In the genomic region with DNA sequence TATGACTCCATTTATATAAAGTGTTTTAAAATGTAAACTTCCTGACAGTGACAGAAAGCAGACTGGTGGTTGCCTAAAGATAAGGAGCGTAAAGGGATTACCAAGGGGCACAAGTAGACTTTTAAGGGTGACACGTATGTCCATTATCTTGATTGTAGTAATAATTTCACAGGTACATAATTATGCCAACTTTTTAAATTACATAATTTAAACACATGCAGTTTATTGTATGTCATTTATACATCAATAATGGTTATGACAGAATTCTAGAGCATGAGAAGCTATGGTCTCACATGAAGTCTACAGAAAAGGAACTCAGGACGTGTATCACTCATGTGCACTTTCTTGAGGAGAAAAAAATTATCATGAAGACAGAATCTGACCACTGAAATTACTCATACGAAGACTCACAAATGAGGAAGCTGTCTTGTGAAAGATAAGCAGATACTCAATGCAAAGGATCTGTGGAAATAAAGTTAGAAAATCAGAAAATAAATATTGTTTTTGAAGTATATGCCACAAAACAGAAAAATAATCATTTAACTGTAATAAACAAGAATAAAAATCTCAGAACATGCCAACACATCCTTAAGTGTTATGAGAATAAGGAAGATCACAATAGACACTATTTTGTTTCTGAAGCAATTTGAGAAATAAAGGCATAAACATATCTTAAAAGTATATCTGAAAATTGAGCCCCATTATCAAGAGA, we compare ENCODE assay signal across 1 cellular context.
A peak's percentile ranks its signal among the peaks of the same experiment; 100 is the strongest.
TF ChIP-seq lines count a peak whose summit lies in the region.

No MANE protein-coding gene starts in this region.

TF ChIP-seq in K562, 482 proteins besides CTCF, POLR2A, EP300 and RAD21 (continued from another document and continues in another):
- TF ChIP-seq, protein P1, sequence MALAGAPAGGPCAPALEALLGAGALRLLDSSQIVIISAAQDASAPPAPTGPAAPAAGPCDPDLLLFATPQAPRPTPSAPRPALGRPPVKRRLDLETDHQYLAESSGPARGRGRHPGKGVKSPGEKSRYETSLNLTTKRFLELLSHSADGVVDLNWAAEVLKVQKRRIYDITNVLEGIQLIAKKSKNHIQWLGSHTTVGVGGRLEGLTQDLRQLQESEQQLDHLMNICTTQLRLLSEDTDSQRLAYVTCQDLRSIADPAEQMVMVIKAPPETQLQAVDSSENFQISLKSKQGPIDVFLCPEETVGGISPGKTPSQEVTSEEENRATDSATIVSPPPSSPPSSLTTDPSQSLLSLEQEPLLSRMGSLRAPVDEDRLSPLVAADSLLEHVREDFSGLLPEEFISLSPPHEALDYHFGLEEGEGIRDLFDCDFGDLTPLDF (CRISPR knock-in tag; IDR thresholded peaks at IDR 0.05) = no peak
- no peak for TF ChIP-seq XRCC3 (IDR thresholded peaks at IDR 0.05)
- TF ChIP-seq, protein P2, sequence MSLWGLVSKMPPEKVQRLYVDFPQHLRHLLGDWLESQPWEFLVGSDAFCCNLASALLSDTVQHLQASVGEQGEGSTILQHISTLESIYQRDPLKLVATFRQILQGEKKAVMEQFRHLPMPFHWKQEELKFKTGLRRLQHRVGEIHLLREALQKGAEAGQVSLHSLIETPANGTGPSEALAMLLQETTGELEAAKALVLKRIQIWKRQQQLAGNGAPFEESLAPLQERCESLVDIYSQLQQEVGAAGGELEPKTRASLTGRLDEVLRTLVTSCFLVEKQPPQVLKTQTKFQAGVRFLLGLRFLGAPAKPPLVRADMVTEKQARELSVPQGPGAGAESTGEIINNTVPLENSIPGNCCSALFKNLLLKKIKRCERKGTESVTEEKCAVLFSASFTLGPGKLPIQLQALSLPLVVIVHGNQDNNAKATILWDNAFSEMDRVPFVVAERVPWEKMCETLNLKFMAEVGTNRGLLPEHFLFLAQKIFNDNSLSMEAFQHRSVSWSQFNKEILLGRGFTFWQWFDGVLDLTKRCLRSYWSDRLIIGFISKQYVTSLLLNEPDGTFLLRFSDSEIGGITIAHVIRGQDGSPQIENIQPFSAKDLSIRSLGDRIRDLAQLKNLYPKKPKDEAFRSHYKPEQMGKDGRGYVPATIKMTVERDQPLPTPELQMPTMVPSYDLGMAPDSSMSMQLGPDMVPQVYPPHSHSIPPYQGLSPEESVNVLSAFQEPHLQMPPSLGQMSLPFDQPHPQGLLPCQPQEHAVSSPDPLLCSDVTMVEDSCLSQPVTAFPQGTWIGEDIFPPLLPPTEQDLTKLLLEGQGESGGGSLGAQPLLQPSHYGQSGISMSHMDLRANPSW (CRISPR knock-in tag; IDR thresholded peaks at IDR 0.05) = no peak
- TF ChIP-seq ZNF717 (CRISPR knock-in tag; IDR thresholded peaks at IDR 0.05) = no peak
- TF ChIP-seq BDP1 (IDR thresholded peaks at IDR 0.05; ENCODE audit: insufficient read depth, insufficient read length) = no peak
- TF ChIP-seq ZNF124 (CRISPR knock-in tag; IDR thresholded peaks at IDR 0.05) = no peak
- peak; percentile 84 for TF ChIP-seq TEAD4 (IDR thresholded peaks at IDR 0.05; ENCODE audit: low read length)
- no peak for TF ChIP-seq TEAD4 (CRISPR knock-in tag; IDR thresholded peaks at IDR 0.05; ENCODE audit: borderline replicate concordance)
- no peak for TF ChIP-seq POLR2G (IDR thresholded peaks at IDR 0.05; ENCODE audit: low read depth, low read length)
- TF ChIP-seq, protein P3, sequence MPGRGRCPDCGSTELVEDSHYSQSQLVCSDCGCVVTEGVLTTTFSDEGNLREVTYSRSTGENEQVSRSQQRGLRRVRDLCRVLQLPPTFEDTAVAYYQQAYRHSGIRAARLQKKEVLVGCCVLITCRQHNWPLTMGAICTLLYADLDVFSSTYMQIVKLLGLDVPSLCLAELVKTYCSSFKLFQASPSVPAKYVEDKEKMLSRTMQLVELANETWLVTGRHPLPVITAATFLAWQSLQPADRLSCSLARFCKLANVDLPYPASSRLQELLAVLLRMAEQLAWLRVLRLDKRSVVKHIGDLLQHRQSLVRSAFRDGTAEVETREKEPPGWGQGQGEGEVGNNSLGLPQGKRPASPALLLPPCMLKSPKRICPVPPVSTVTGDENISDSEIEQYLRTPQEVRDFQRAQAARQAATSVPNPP (IDR thresholded peaks at IDR 0.05; ENCODE audit: borderline replicate concordance, insufficient read depth, insufficient read length) = no peak
- TF ChIP-seq, protein P4, sequence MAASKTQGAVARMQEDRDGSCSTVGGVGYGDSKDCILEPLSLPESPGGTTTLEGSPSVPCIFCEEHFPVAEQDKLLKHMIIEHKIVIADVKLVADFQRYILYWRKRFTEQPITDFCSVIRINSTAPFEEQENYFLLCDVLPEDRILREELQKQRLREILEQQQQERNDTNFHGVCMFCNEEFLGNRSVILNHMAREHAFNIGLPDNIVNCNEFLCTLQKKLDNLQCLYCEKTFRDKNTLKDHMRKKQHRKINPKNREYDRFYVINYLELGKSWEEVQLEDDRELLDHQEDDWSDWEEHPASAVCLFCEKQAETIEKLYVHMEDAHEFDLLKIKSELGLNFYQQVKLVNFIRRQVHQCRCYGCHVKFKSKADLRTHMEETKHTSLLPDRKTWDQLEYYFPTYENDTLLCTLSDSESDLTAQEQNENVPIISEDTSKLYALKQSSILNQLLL (CRISPR knock-in tag; IDR thresholded peaks at IDR 0.05; ENCODE audit: borderline replicate concordance) = no peak
- no peak for TF ChIP-seq POU5F1 (IDR thresholded peaks at IDR 0.05; ENCODE audit: borderline replicate concordance, low read depth, low read length, partially characterized antibody)
- TF ChIP-seq YBX1 (IDR thresholded peaks at IDR 0.05) = no peak
- no peak for TF ChIP-seq HMGN3 (IDR thresholded peaks at IDR 0.05; ENCODE audit: borderline replicate concordance, extremely low read depth, insufficient read length, low read depth, low read length)
- TF ChIP-seq, protein P5, sequence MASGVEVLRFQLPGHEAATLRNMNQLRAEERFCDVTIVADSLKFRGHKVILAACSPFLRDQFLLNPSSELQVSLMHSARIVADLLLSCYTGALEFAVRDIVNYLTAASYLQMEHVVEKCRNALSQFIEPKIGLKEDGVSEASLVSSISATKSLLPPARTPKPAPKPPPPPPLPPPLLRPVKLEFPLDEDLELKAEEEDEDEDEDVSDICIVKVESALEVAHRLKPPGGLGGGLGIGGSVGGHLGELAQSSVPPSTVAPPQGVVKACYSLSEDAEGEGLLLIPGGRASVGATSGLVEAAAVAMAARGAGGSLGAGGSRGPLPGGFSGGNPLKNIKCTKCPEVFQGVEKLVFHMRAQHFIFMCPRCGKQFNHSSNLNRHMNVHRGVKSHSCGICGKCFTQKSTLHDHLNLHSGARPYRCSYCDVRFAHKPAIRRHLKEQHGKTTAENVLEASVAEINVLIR (CRISPR knock-in tag; IDR thresholded peaks at IDR 0.05) = no peak
- TF ChIP-seq NFRKB (IDR thresholded peaks at IDR 0.05; ENCODE audit: low read depth) = no peak
- peak; percentile 85 for TF ChIP-seq CXXC5 (CRISPR knock-in tag; IDR thresholded peaks at IDR 0.05)
- no peak for TF ChIP-seq OTX1 (CRISPR knock-in tag; IDR thresholded peaks at IDR 0.05)
- no peak; the same call in 1 of the 2 replicates for TF ChIP-seq MTA3 (IDR thresholded peaks at IDR 0.05; ENCODE audit: borderline replicate concordance)
- no peak for TF ChIP-seq TCF7L2 (IDR thresholded peaks at IDR 0.05; ENCODE audit: low read depth, low read length)
- TF ChIP-seq HEY1 (CRISPR knock-in tag; IDR thresholded peaks at IDR 0.05; ENCODE audit: borderline replicate concordance) = no peak
- TF ChIP-seq MAFF (IDR thresholded peaks at IDR 0.05; ENCODE audit: low read length) = no peak
- TF ChIP-seq, protein P6, sequence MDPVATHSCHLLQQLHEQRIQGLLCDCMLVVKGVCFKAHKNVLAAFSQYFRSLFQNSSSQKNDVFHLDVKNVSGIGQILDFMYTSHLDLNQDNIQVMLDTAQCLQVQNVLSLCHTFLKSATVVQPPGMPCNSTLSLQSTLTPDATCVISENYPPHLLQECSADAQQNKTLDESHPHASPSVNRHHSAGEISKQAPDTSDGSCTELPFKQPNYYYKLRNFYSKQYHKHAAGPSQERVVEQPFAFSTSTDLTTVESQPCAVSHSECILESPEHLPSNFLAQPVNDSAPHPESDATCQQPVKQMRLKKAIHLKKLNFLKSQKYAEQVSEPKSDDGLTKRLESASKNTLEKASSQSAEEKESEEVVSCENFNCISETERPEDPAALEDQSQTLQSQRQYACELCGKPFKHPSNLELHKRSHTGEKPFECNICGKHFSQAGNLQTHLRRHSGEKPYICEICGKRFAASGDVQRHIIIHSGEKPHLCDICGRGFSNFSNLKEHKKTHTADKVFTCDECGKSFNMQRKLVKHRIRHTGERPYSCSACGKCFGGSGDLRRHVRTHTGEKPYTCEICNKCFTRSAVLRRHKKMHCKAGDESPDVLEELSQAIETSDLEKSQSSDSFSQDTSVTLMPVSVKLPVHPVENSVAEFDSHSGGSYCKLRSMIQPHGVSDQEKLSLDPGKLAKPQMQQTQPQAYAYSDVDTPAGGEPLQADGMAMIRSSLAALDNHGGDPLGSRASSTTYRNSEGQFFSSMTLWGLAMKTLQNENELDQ (CRISPR knock-in tag; IDR thresholded peaks at IDR 0.05; ENCODE audit: borderline replicate concordance) = no peak
- TF ChIP-seq POLR2H (tag; IDR thresholded peaks at IDR 0.05; ENCODE audit: low read depth) = 0 out of 2 replicates have a peak, but pooled peaks have one; percentile 36
- no peak for TF ChIP-seq ZSCAN29 (IDR thresholded peaks at IDR 0.05)
- TF ChIP-seq, protein P7, sequence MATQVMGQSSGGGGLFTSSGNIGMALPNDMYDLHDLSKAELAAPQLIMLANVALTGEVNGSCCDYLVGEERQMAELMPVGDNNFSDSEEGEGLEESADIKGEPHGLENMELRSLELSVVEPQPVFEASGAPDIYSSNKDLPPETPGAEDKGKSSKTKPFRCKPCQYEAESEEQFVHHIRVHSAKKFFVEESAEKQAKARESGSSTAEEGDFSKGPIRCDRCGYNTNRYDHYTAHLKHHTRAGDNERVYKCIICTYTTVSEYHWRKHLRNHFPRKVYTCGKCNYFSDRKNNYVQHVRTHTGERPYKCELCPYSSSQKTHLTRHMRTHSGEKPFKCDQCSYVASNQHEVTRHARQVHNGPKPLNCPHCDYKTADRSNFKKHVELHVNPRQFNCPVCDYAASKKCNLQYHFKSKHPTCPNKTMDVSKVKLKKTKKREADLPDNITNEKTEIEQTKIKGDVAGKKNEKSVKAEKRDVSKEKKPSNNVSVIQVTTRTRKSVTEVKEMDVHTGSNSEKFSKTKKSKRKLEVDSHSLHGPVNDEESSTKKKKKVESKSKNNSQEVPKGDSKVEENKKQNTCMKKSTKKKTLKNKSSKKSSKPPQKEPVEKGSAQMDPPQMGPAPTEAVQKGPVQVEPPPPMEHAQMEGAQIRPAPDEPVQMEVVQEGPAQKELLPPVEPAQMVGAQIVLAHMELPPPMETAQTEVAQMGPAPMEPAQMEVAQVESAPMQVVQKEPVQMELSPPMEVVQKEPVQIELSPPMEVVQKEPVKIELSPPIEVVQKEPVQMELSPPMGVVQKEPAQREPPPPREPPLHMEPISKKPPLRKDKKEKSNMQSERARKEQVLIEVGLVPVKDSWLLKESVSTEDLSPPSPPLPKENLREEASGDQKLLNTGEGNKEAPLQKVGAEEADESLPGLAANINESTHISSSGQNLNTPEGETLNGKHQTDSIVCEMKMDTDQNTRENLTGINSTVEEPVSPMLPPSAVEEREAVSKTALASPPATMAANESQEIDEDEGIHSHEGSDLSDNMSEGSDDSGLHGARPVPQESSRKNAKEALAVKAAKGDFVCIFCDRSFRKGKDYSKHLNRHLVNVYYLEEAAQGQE (CRISPR knock-in tag; IDR thresholded peaks at IDR 0.05; ENCODE audit: low read depth) = no peak
- TF ChIP-seq SMAD4 (CRISPR knock-in tag; conservative IDR thresholded peaks at IDR 0.05) = 0 out of 2 replicates have a peak, but pooled peaks have one; percentile 32
- TF ChIP-seq, protein P8, sequence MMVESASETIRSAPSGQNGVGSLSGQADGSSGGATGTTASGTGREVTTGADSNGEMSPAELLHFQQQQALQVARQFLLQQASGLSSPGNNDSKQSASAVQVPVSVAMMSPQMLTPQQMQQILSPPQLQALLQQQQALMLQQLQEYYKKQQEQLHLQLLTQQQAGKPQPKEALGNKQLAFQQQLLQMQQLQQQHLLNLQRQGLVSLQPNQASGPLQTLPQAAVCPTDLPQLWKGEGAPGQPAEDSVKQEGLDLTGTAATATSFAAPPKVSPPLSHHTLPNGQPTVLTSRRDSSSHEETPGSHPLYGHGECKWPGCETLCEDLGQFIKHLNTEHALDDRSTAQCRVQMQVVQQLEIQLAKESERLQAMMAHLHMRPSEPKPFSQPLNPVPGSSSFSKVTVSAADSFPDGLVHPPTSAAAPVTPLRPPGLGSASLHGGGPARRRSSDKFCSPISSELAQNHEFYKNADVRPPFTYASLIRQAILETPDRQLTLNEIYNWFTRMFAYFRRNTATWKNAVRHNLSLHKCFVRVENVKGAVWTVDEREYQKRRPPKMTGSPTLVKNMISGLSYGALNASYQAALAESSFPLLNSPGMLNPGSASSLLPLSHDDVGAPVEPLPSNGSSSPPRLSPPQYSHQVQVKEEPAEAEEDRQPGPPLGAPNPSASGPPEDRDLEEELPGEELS (CRISPR knock-in tag; IDR thresholded peaks at IDR 0.05; ENCODE audit: borderline replicate concordance) = no peak
- no peak for TF ChIP-seq KHSRP (IDR thresholded peaks at IDR 0.05)
- peak; percentile 96 for TF ChIP-seq SMARCA4 (IDR thresholded peaks at IDR 0.05)
- TF ChIP-seq ZBTB17 (CRISPR knock-in tag; IDR thresholded peaks at IDR 0.05) = no peak
- TF ChIP-seq HIVEP1 (CRISPR knock-in tag; IDR thresholded peaks at IDR 0.05) = no peak
- TF ChIP-seq ZNF140 (CRISPR knock-in tag; IDR thresholded peaks at IDR 0.05) = no peak
- no peak for TF ChIP-seq SREBF2 (CRISPR knock-in tag; IDR thresholded peaks at IDR 0.05)
- TF ChIP-seq, protein P9, sequence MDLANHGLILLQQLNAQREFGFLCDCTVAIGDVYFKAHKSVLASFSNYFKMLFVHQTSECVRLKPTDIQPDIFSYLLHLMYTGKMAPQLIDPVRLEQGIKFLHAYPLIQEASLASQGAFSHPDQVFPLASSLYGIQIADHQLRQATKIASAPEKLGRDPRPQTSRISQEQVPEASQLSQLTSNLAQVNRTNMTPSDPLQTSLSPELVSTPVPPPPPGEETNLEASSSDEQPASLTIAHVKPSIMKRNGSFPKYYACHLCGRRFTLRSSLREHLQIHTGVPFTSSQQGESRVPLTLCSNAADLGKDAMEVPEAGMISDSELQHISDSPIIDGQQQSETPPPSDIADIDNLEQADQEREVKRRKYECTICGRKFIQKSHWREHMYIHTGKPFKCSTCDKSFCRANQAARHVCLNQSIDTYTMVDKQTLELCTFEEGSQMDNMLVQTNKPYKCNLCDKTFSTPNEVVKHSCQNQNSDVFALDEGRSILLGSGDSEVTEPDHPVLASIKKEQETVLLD (IDR thresholded peaks at IDR 0.05) = no peak
- TF ChIP-seq, protein P10, sequence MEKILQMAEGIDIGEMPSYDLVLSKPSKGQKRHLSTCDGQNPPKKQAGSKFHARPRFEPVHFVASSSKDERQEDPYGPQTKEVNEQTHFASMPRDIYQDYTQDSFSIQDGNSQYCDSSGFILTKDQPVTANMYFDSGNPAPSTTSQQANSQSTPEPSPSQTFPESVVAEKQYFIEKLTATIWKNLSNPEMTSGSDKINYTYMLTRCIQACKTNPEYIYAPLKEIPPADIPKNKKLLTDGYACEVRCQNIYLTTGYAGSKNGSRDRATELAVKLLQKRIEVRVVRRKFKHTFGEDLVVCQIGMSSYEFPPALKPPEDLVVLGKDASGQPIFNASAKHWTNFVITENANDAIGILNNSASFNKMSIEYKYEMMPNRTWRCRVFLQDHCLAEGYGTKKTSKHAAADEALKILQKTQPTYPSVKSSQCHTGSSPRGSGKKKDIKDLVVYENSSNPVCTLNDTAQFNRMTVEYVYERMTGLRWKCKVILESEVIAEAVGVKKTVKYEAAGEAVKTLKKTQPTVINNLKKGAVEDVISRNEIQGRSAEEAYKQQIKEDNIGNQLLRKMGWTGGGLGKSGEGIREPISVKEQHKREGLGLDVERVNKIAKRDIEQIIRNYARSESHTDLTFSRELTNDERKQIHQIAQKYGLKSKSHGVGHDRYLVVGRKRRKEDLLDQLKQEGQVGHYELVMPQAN (IDR thresholded peaks at IDR 0.05; ENCODE audit: borderline replicate concordance) = no peak
